8 cellular contexts compared by ENCODE assay signal in genomic region chr21:45287438-45288391, GRCh38. TPM values are rescaled to one million over a fixed set of nuclear protein-coding genes. Genes with fewer than 3 reads are reported as not detected.
DNase-seq lines count a peak whose midpoint lies in the region; ATAC-seq and TF ChIP-seq lines count a peak whose summit lies in the region.

POFUT2 (minus strand) TSS chr21:45287895; CDS start chr21:45287871, 24 bp downstream.

- H4K8ac ChIP-seq in neuronal stem cell (ENCODE audit: low read depth, low read length) = no peak within 1 kb of the TSS

- CTCF ChIA-PET in activated naive CD4-positive, alpha-beta T cell treated with anti-CD3 and anti-CD28 coated beads for 36 hours (lab: Charles Lee) = interaction anchor here (0.6 to 0.9 kb wide), 2 partner anchors 149 kb away, joined by 3 to 4 read pairs; no protein-coding TSS in a partner anchor

- H2BK5ac ChIP-seq in neuronal stem cell (ENCODE audit: low read length) = peak within 1 kb of the TSS; percentile 85

- H3K4me2 ChIP-seq in neuronal stem cell (ENCODE audit: insufficient read depth, low read length, poor library complexity, severe bottlenecking) = peak within 1 kb of the TSS; percentile 97

- DNase-seq in GM06990 (ENCODE audit: extremely low read depth, insufficient read length) (peak; percentile 95), NCI-H1092 (lab: John Stamatoyannopoulos, UW) (peak; percentile 97), SK-N-MC (ENCODE audit: low read depth, low spot score) (peak; percentile 63), foreskin melanocyte (peak; percentile 83), neuronal stem cell (ENCODE audit: low spot score) (peak; percentile 98)
- DNase-seq in activated naive CD4-positive, alpha-beta T cell treated with anti-CD3 and anti-CD28 coated beads for 36 hours = peak; percentile 98

- H3K4me1 Mint-ChIP-seq in activated naive CD4-positive, alpha-beta T cell treated with anti-CD3 and anti-CD28 coated beads for 36 hours (ENCODE audit: low read depth) = peaks cover 13% of the 10 kb centered on the region

- peak within 1 kb of the TSS; percentile 40 for H2BK15ac ChIP-seq in neuronal stem cell (ENCODE audit: low read length)

- H3K4me1 ChIP-seq in neuronal stem cell (ENCODE audit: control insufficient read depth in 2 of 2, insufficient read depth in 1 of 2, low read depth in 1 of 2, low read length in 2 of 2) (peaks cover 8 to 13% of the 10 kb centered on the region in 2 donors), subcutaneous abdominal adipose tissue (ENCODE audit: control insufficient read depth in 5 of 5, insufficient read depth in 5 of 5, low read length in 5 of 5) (peaks cover 2 to 30% (median 21%) of the 10 kb centered on the region in 5 donors)

- H3K14ac ChIP-seq in neuronal stem cell (ENCODE audit: low read length) = no peak within 1 kb of the TSS

- H2AK5ac ChIP-seq in neuronal stem cell (ENCODE audit: low read depth, low read length) = peak within 1 kb of the TSS; percentile 61

- no CpG with 5 or more reads among the region's 90 CpGs for WGBS in neuronal stem cell (ENCODE audit: extremely low coverage in 2 of 2, insufficient read length in 2 of 2, insufficient replicate concordance in 1 of 2), 2 donors

- no peak within 1 kb of the TSS for H3K27ac ChIP-seq in SK-N-MC
- peak within 1 kb of the TSS; percentile 95 for H3K27ac ChIP-seq in neuronal stem cell (replicated peaks; ENCODE audit: low read length)
- H3K27ac ChIP-seq in subcutaneous abdominal adipose tissue (ENCODE audit: low read depth, low read length) = no peak within 1 kb of the TSS

- peak within 1 kb of the TSS; percentile 97 for H2AFZ ChIP-seq in neuronal stem cell (ENCODE audit: low read length)

- H3K27ac Mint-ChIP-seq in activated naive CD4-positive, alpha-beta T cell treated with anti-CD3 and anti-CD28 coated beads for 36 hours = no peak within 1 kb of the TSS

- no peak within 1 kb of the TSS for H2BK12ac ChIP-seq in neuronal stem cell (ENCODE audit: low read length)

- H3K36me3 Mint-ChIP-seq in activated naive CD4-positive, alpha-beta T cell treated with anti-CD3 and anti-CD28 coated beads for 36 hours (ENCODE audit: low read depth) = peaks cover 8% of the 10 kb centered on the region

- H3K4me3 Mint-ChIP-seq in activated naive CD4-positive, alpha-beta T cell treated with anti-CD3 and anti-CD28 coated beads for 36 hours = peak within 1 kb of the TSS; percentile 76

- no peak for TF ChIP-seq CTCF in GM06990 (IDR thresholded peaks at IDR 0.05; ENCODE audit: insufficient read depth, low read length, poor library complexity, severe bottlenecking)

- H3K36me3 ChIP-seq in GM06990 (ENCODE audit: control insufficient read depth, insufficient read depth, low read length) = peaks cover 10% of the 10 kb centered on the region
- peaks cover 24% of the 10 kb centered on the region for H3K36me3 ChIP-seq in SK-N-MC (ENCODE audit: insufficient read depth, low read length)
- H3K36me3 ChIP-seq in neuronal stem cell (replicated peaks in 1 of 2; ENCODE audit: control insufficient read depth in 2 of 2, insufficient read depth in 2 of 2, low read length in 2 of 2) = peaks cover 30 to 40% of the 10 kb centered on the region in 2 donors
- peaks cover 5 to 30% (median 29%) of the 10 kb centered on the region in 5 donors for H3K36me3 ChIP-seq in subcutaneous abdominal adipose tissue (ENCODE audit: control insufficient read depth in 5 of 5, insufficient read depth in 5 of 5, low read length in 5 of 5)

- peak within 1 kb of the TSS; percentile 99 for H3K23ac ChIP-seq in neuronal stem cell (ENCODE audit: low read depth, low read length, poor library complexity)

- peaks cover 21% of the 10 kb centered on the region for H3K79me1 ChIP-seq in neuronal stem cell (ENCODE audit: low read depth, low read length)

- H3K4ac ChIP-seq in neuronal stem cell (ENCODE audit: low read length) = no peak within 1 kb of the TSS

- H3K18ac ChIP-seq in neuronal stem cell (ENCODE audit: low read length) = peak within 1 kb of the TSS; percentile 94

- no peaks in the 10 kb centered on the region for H3K9me3 Mint-ChIP-seq in activated naive CD4-positive, alpha-beta T cell treated with anti-CD3 and anti-CD28 coated beads for 36 hours

- no peaks in the 10 kb centered on the region for H3K27me3 Mint-ChIP-seq in activated naive CD4-positive, alpha-beta T cell treated with anti-CD3 and anti-CD28 coated beads for 36 hours (ENCODE audit: low read depth)

- H3K9me3 ChIP-seq in SK-N-MC (ENCODE audit: low read depth, low read length) (no peaks in the 10 kb centered on the region), neuronal stem cell (replicated peaks in 1 of 2; ENCODE audit: control insufficient read depth in 2 of 2, insufficient read depth in 1 of 2, low read depth in 1 of 2, low read length in 2 of 2) (no peaks in the 10 kb centered on the region), subcutaneous abdominal adipose tissue (ENCODE audit: control insufficient read depth in 5 of 5, low read length in 5 of 5) (no peaks in the 10 kb centered on the region)

- peak; percentile 84 for ATAC-seq in HG02588 (IDR thresholded peaks at IDR 0.05; ENCODE audit: unreplicated experiment)

- H2BK120ac ChIP-seq in neuronal stem cell (ENCODE audit: low read depth, low read length) = no peak within 1 kb of the TSS

- H4K91ac ChIP-seq in neuronal stem cell (ENCODE audit: low read depth, low read length, poor library complexity) = no peak within 1 kb of the TSS

- no peaks in the 10 kb centered on the region for H3K27me3 ChIP-seq in GM06990 (replicated peaks; ENCODE audit: control insufficient read depth, insufficient read depth, low read length)
- H3K27me3 ChIP-seq in neuronal stem cell (ENCODE audit: control insufficient read depth in 3 of 3, insufficient read depth in 3 of 3, low read depth in 1 of 3, low read length in 3 of 3) = no peaks in the 10 kb centered on the region
- no peaks in the 10 kb centered on the region for H3K27me3 ChIP-seq in subcutaneous abdominal adipose tissue (ENCODE audit: control insufficient read depth in 5 of 5, insufficient read depth in 4 of 5, low read length in 5 of 5)

- H3K4me3 ChIP-seq in GM06990 (replicated peaks; ENCODE audit: low read depth, low read length) = peak within 1 kb of the TSS; percentile 87
- H3K4me3 ChIP-seq in SK-N-MC = peak within 1 kb of the TSS; percentile 94
- H3K4me3 ChIP-seq in neuronal stem cell (ENCODE audit: low read length in 2 of 2) = peak within 1 kb of the TSS; percentile 67 to 92
- H3K4me3 ChIP-seq in subcutaneous abdominal adipose tissue (ENCODE audit: low read depth in 1 of 5, low read length in 5 of 5) = peak within 1 kb of the TSS; percentile 22 to 77 (median 74)

- intact Hi-C loops in activated naive CD4-positive, alpha-beta T cell treated with anti-CD3 and anti-CD28 coated beads for 36 hours (cut with micrococcal nuclease) = loop anchor here (1.0 kb wide), 1 partner anchor 135 kb away; no protein-coding TSS in a partner anchor

- H3K9ac ChIP-seq in SK-N-MC (ENCODE audit: insufficient read length) = peak within 1 kb of the TSS; percentile 80
- peak within 1 kb of the TSS; percentile 96 for H3K9ac ChIP-seq in neuronal stem cell (ENCODE audit: low read depth, low read length, poor library complexity)
- H3K9ac ChIP-seq in subcutaneous abdominal adipose tissue (ENCODE audit: low read length in 5 of 5) = peak within 1 kb of the TSS in 4 of 5 donors; percentile 60 to 79 (median 78)

RNA-seq across cellular contexts. Expression of gene POFUT2, which starts in this region (rescaled TPM):
- 10 to 100 TPM; 14.4 to 15.9 TPM for total RNA-seq in activated naive CD4-positive, alpha-beta T cell treated with anti-CD3 and anti-CD28 coated beads for 36 hours
- polyA plus RNA-seq in neuronal stem cell (2013, experiment 1 of 2) = 33.3 TPM
- 32.4 TPM for polyA plus RNA-seq in neuronal stem cell (2013, experiment 2 of 2)
